1 cellular context compared by ENCODE assay signal in the genomic region with DNA sequence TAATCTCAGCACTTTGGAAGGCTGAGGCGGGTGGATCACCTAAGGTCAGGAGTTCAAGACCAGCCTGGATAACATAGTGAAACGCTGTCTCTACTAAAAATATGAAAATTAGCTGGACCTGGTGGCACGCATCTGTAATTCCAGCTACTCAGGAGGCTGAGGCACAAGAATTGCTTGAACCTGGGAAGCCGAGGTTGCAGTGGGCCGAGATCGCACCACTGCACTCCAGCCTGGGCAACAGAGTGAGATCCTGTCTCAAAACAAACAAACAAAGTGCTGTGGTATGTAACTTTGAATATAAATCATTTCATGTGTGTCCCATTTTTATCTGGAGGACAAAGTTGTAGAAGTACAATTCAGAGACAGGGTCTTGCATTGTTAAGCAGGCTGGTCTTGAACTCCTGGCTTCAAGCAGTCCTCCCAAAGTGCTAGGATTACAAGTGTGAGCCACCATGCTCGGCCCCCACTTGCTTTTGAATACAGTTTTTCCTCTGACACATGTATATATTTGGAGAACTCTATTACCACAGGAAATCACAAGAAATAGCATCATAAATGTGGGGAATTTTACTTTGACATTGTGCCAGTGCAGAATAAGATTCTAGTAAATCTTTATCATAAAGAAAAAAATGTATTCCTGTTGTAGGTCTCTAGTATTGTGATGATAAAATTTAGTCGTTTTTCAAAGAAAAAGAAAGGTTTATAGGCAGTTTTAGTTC.
TF ChIP-seq lines count a peak whose summit lies in the region.

No MANE protein-coding gene starts in this region.

TF ChIP-seq in endothelial cell of umbilical vein, 7 proteins besides CTCF, POLR2A, EP300 and RAD21:
- TF ChIP-seq JUN (IDR thresholded peaks at IDR 0.05; ENCODE audit: borderline replicate concordance, insufficient read depth, insufficient read length, low read depth) (no peak), MYC (IDR thresholded peaks at IDR 0.05; ENCODE audit: low read depth, low read length) (no peak), FOS (IDR thresholded peaks at IDR 0.05; ENCODE audit: borderline replicate concordance, insufficient read depth, low read length) (no peak), POLR2AphosphoS5 (IDR thresholded peaks at IDR 0.05; ENCODE audit: insufficient read depth, low read depth, low read length) (no peak), EZH2 (IDR thresholded peaks at IDR 0.05; ENCODE audit: borderline replicate concordance, low read depth, low read length, severe bottlenecking) (no peak), GATA2 (IDR thresholded peaks at IDR 0.05; ENCODE audit: insufficient read depth, insufficient read length, low read depth, low read length) (no peak)
- TF ChIP-seq, protein P1, sequence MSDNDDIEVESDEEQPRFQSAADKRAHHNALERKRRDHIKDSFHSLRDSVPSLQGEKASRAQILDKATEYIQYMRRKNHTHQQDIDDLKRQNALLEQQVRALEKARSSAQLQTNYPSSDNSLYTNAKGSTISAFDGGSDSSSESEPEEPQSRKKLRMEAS (IDR thresholded peaks at IDR 0.05; ENCODE audit: insufficient read depth, insufficient read length), result no peak
